ENCODE assay signal across 8 cellular contexts in genomic region chr10:117168135-117168674, GRCh38. TPM values are rescaled to one million over a fixed set of nuclear protein-coding genes. Genes with fewer than 3 reads are reported as not detected.
A peak's percentile ranks its signal among the peaks of the same experiment; 100 is the strongest.
DNase-seq lines count a peak whose midpoint lies in the region; ATAC-seq and TF ChIP-seq lines count a peak whose summit lies in the region.

No MANE protein-coding gene starts in this region.

- peaks cover 4% of the 10 kb centered on the region for H3K27me3 ChIP-seq in Caco-2 (replicated peaks; ENCODE audit: control insufficient read depth, insufficient read depth, low read length)
- H3K27me3 ChIP-seq in SU-DHL-6 (ENCODE audit: low read length), result no peaks in the 10 kb centered on the region
- H3K27me3 ChIP-seq in adipocyte (replicated peaks; ENCODE audit: control insufficient read depth, insufficient read depth, low read length), result peaks cover 92% of the 10 kb centered on the region
- H3K27me3 ChIP-seq in right atrium auricular region, result peaks cover 49 to 64% of the 10 kb centered on the region in 2 donors

- peaks cover 13% of the 10 kb centered on the region for H3K4me1 ChIP-seq in Caco-2
- peaks cover 3% of the 10 kb centered on the region for H3K4me1 ChIP-seq in adipocyte (ENCODE audit: control insufficient read depth, insufficient read depth, low read length)
- H3K4me1 ChIP-seq in right atrium auricular region, result peaks cover 0 to 33% of the 10 kb centered on the region in 2 donors

- BruUV-seq in Caco-2 (replicated peaks; lab: Mats Ljungman, UMichigan), result no TSS peak

- H3K9me2 ChIP-seq in SU-DHL-6 (replicated peaks; ENCODE audit: insufficient read depth, low read length), result no peaks in the 10 kb centered on the region

- DNase-seq in Caco-2, result peak; percentile 55 to 81
- peak; percentile 64 for DNase-seq in adipocyte (ENCODE audit: low read depth)
- no peak for DNase-seq in right atrium auricular region (ENCODE audit: low spot score)
- DNase-seq in retina, result peak; percentile 94

- H3K79me2 ChIP-seq in SU-DHL-6 (ENCODE audit: insufficient read depth, low read length), result no peaks in the 10 kb centered on the region

- H2AFZ ChIP-seq in SU-DHL-6 (ENCODE audit: low read depth, low read length, severe bottlenecking), result no peak overlapping the region

- POLR2A ChIA-PET in Caco-2 (lab: Charles Lee), result no interaction called here

- H3K36me3 ChIP-seq in Caco-2 (ENCODE audit: control insufficient read depth, insufficient read depth, low read length), result no peaks in the 10 kb centered on the region
- H3K36me3 ChIP-seq in SU-DHL-6 (ENCODE audit: low read length), result no peaks in the 10 kb centered on the region
- H3K36me3 ChIP-seq in adipocyte (ENCODE audit: control insufficient read depth, insufficient read depth, low read length, severe bottlenecking), result no peaks in the 10 kb centered on the region
- H3K36me3 ChIP-seq in right atrium auricular region, result no peaks in the 10 kb centered on the region

- H3K9me3 ChIP-seq in Caco-2, result no peaks in the 10 kb centered on the region
- no peaks in the 10 kb centered on the region for H3K9me3 ChIP-seq in SU-DHL-6 (ENCODE audit: insufficient read depth, low read length)
- H3K9me3 ChIP-seq in adipocyte (ENCODE audit: control insufficient read depth, low read length), result no peaks in the 10 kb centered on the region
- no peaks in the 10 kb centered on the region for H3K9me3 ChIP-seq in right atrium auricular region

- H4K20me1 ChIP-seq in SU-DHL-6 (ENCODE audit: low read depth, low read length), result no peaks in the 10 kb centered on the region

- H3K4me2 ChIP-seq in SU-DHL-6 (ENCODE audit: low read depth, low read length, poor library complexity, severe bottlenecking), result no peak overlapping the region

- H3K9ac ChIP-seq in SU-DHL-6 (ENCODE audit: low read length) (no peak overlapping the region), adipocyte (ENCODE audit: low read length) (no peak overlapping the region)

- no peak overlapping the region for H3K27ac Mint-ChIP-seq in Caco-2 (ENCODE audit: unreplicated experiment)

- H3K4me3 ChIP-seq in Caco-2 (ENCODE audit: low read depth, low read length) (peak overlapping the region; percentile 21; the same call in 1 of the 2 replicates), SU-DHL-6 (ENCODE audit: insufficient read depth, low read length, poor library complexity, severe bottlenecking) (no peak overlapping the region), adipocyte (ENCODE audit: low read length) (peak overlapping the region; percentile 18), right atrium auricular region (peak overlapping the region in 1 of 2 donors; percentile 23)

- no peaks in the 10 kb centered on the region for H3K36me3 Mint-ChIP-seq in Caco-2 (ENCODE audit: insufficient read depth, unreplicated experiment)

- intact Hi-C loops in Caco-2 (cut with micrococcal nuclease; ENCODE audit: unreplicated experiment), result loop anchor here (10.0 kb wide), 1 partner anchor 163 kb away; the partner anchor contains the start of gene SHTN1

- no peaks in the 10 kb centered on the region for H3K9me3 Mint-ChIP-seq in Caco-2 (ENCODE audit: unreplicated experiment)

- H3K4me1 Mint-ChIP-seq in Caco-2 (ENCODE audit: low read depth, unreplicated experiment), result no peaks in the 10 kb centered on the region

- H3K27ac ChIP-seq in SU-DHL-6 (ENCODE audit: low read depth, low read length), result no peak overlapping the region
- no peak overlapping the region for H3K27ac ChIP-seq in right atrium auricular region

- ATAC-seq in GM19468 (IDR thresholded peaks at IDR 0.05; ENCODE audit: extremely low read depth, unreplicated experiment) (peak; percentile 57), HG03575 (IDR thresholded peaks at IDR 0.05; ENCODE audit: extremely low read depth, insufficient number of reproducible peaks, low FRiP score, unreplicated experiment) (peak; percentile 88), HG02970 (IDR thresholded peaks at IDR 0.05; ENCODE audit: low FRiP score, unreplicated experiment) (no peak)

- CTCF ChIA-PET in Caco-2 (lab: Charles Lee), result interaction anchor here (0.7 to 5.7 kb wide), 8 partner anchors 19 to 1222 kb away, joined by 3 to 50 read pairs (median 6); no protein-coding TSS in a partner anchor

- no peaks in the 10 kb centered on the region for H3F3A ChIP-seq in SU-DHL-6 (ENCODE audit: insufficient read depth)

- H3K4me3 Mint-ChIP-seq in Caco-2 (ENCODE audit: unreplicated experiment), result peak overlapping the region; percentile 55

- TF ChIP-seq CTCF in Caco-2 (IDR thresholded peaks at IDR 0.05; ENCODE audit: insufficient read depth in 1 of 2, low read depth in 1 of 2, low read length in 1 of 2, severe bottlenecking in 1 of 2, unreplicated experiment in 1 of 2), result peak; percentile 76 to 94
- TF ChIP-seq CTCF in SU-DHL-6 (IDR thresholded peaks at IDR 0.05; ENCODE audit: insufficient read depth, low read length, poor library complexity, severe bottlenecking), result peak; percentile 72
- TF ChIP-seq CTCF in right atrium auricular region (IDR thresholded peaks at IDR 0.05), result peak; percentile 79 to 93

- peaks cover 24% of the 10 kb centered on the region for H3K27me3 Mint-ChIP-seq in Caco-2 (ENCODE audit: insufficient read depth, unreplicated experiment)

RNA-seq across cellular contexts. Expression of gene KCNK18, which starts 29.1 kb away (rescaled TPM):
- total RNA-seq in Caco-2 (2022) (not detected in 2 replicates), right atrium auricular region (not detected)

RNA-seq across cellular contexts. Expression of gene VAX1, which starts 30.1 kb away (rescaled TPM):
- total RNA-seq in Caco-2 (2022), result not detected in 2 replicates
- not detected for total RNA-seq in right atrium auricular region
